ENCODE assay signal across 1 cellular context in genomic region chr11:57499983-57500461, GRCh38.
TF ChIP-seq lines count a peak whose summit lies in the region.

No MANE protein-coding gene starts in this region.

TF ChIP-seq in K562, 482 proteins besides CTCF, POLR2A, EP300 and RAD21 (continues in another document):
- 0 out of 2 replicates have a peak, but pooled peaks have one; percentile 40 for TF ChIP-seq MIER1 (IDR thresholded peaks at IDR 0.05; ENCODE audit: low read depth)
- peak; percentile 49; the same call in 1 of the 2 replicates for TF ChIP-seq HBP1 (CRISPR knock-in tag; IDR thresholded peaks at IDR 0.05)
- TF ChIP-seq ZBTB26 (CRISPR knock-in tag; IDR thresholded peaks at IDR 0.05), result peak; percentile 44; the same call in 1 of the 2 replicates
- TF ChIP-seq SRSF7 (optimal IDR thresholded peaks at IDR 0.05; ENCODE audit: low read depth, low read length), result no peak
- TF ChIP-seq RCOR1 (IDR thresholded peaks at IDR 0.05; ENCODE audit: borderline replicate concordance in 1 of 2, low read depth in 2 of 2, low read length in 2 of 2), result no peak
- peak in 1 of 2 experiments; percentile 25 for TF ChIP-seq AFF1 (IDR thresholded peaks at IDR 0.05; ENCODE audit: low read depth in 1 of 2, partially characterized antibody in 2 of 2)
- no peak for TF ChIP-seq TARDBP (IDR thresholded peaks at IDR 0.05)
- TF ChIP-seq FOXK1 (CRISPR knock-in tag; IDR thresholded peaks at IDR 0.05; ENCODE audit: borderline replicate concordance), result 0 out of 2 replicates have a peak, but pooled peaks have one; percentile 48
- no peak for TF ChIP-seq AFF4 (CRISPR knock-in tag; IDR thresholded peaks at IDR 0.05)
- TF ChIP-seq RBBP5 (IDR thresholded peaks at IDR 0.05; ENCODE audit: borderline replicate concordance, insufficient read depth, low read length, poor library complexity, severe bottlenecking), result no peak
- TF ChIP-seq ZNF584 (CRISPR knock-in tag; IDR thresholded peaks at IDR 0.05; ENCODE audit: low read depth), result no peak
- TF ChIP-seq NR2C1 (IDR thresholded peaks at IDR 0.05), result 0 out of 2 replicates have a peak, but pooled peaks have one; percentile 22
- no peak for TF ChIP-seq NR2C1 (tag; IDR thresholded peaks at IDR 0.05)
- TF ChIP-seq CBX1 (IDR thresholded peaks at IDR 0.05; ENCODE audit: low read depth), result no peak
- peak; percentile 39; the same call in 1 of the 2 replicates for TF ChIP-seq NKRF (IDR thresholded peaks at IDR 0.05; ENCODE audit: borderline replicate concordance)
- TF ChIP-seq ZFX (CRISPR knock-in tag; IDR thresholded peaks at IDR 0.05), result no peak
- TF ChIP-seq ZSCAN32 (CRISPR knock-in tag; IDR thresholded peaks at IDR 0.05), result no peak
- TF ChIP-seq KLF6 (CRISPR knock-in tag; IDR thresholded peaks at IDR 0.05; ENCODE audit: borderline replicate concordance), result no peak
- TF ChIP-seq MGA (IDR thresholded peaks at IDR 0.05), result peak; percentile 62
- TF ChIP-seq FOXA3 (CRISPR knock-in tag; conservative IDR thresholded peaks at IDR 0.05 in 1 of 2, IDR thresholded peaks at IDR 0.05 in 1 of 2), result 0 out of 4 replicates have a peak, but pooled peaks of 1 of the 2 experiments have one; percentile 2
- no peak for TF ChIP-seq FIP1L1 (IDR thresholded peaks at IDR 0.05; ENCODE audit: low read depth, low read length, poor library complexity, severe bottlenecking)
- TF ChIP-seq SMAD4 (CRISPR knock-in tag; conservative IDR thresholded peaks at IDR 0.05), result 0 out of 2 replicates have a peak, but pooled peaks have one; percentile 25
- no peak for TF ChIP-seq EWSR1 (IDR thresholded peaks at IDR 0.05; ENCODE audit: borderline replicate concordance, low read depth, partially characterized antibody)
- peak in 1 of 2 experiments; percentile 61; a peak in 1 of 4 replicates for TF ChIP-seq HDAC1 (IDR thresholded peaks at IDR 0.05)
- TF ChIP-seq GABPB2 (CRISPR knock-in tag; conservative IDR thresholded peaks at IDR 0.05), result no peak
- peak; percentile 58 for TF ChIP-seq DPF2 (IDR thresholded peaks at IDR 0.05)
- no peak for TF ChIP-seq CSDE1 (IDR thresholded peaks at IDR 0.05)
- 0 out of 2 replicates have a peak, but pooled peaks have one; percentile 22 for TF ChIP-seq SMARCE1 (IDR thresholded peaks at IDR 0.05)
- TF ChIP-seq ELF4 (CRISPR knock-in tag; IDR thresholded peaks at IDR 0.05), result 0 out of 2 replicates have a peak, but pooled peaks have one; percentile 15
- no peak for TF ChIP-seq ARID2 (IDR thresholded peaks at IDR 0.05)
- TF ChIP-seq L3MBTL2 (IDR thresholded peaks at IDR 0.05), result peak; percentile 53; the same call in 1 of the 2 replicates
